ENCODE assay signal across 8 cellular contexts in the genomic region with DNA sequence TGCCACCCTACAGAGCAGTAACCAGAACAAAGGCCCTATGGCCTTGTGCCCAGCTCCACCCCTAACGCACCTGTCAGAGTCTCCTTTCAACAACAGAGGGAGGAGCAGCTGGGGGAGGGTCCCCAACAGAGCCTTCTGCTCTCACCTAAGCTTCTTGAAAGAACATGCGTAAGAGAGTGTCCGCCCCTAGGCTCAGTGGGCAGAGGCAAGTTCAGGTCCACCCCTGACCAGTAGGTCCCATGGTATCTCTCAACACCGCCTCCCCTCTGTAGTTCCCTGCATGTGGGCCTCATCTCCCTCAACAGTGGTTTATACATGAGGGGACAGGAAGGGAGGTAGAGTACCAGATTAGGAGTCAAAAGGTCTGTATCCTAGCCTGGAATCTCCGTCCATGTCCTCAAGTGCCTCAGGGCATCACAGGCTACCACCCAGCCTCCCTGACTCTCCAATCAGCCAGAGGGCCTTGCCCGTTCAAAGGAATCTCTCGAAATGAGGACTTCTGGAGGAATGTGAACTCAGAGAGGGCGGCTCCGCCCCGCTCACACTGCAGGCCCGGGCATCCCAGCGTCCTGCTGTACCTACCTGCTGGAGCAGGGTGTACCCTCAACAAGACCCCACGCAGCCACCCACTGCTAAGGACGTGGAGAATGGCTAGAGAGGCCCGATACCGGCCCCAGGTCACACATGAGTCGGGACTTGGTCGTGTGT. TPM values are rescaled to one million over a fixed set of nuclear protein-coding genes. Genes with fewer than 3 reads are reported as not detected.
DNase-seq lines count a peak whose midpoint lies in the region; ATAC-seq, FAIRE-seq and TF ChIP-seq lines count a peak whose summit lies in the region.

No MANE protein-coding gene starts in this region.

- peaks cover 0 to 3% of the 10 kb centered on the region in 2 experiments for H4K20me1 ChIP-seq in H1 (replicated peaks in 1 of 2; ENCODE audit: control insufficient read depth in 1 of 2, insufficient read depth in 2 of 2, low read length in 2 of 2)

- peak; percentile 68 for DNase-seq in AG08396 (ENCODE audit: low spot score)
- peak; percentile 28 for DNase-seq in HS-5 (ENCODE audit: low read depth)
- no peak for DNase-seq in RWPE2 (ENCODE audit: low spot score)
- DNase-seq in H1 (ENCODE audit: low read depth in 1 of 2, low spot score in 2 of 2): peak; percentile 46 to 71
- no peak for DNase-seq in HEK293T (ENCODE audit: extremely low spot score)

- H3K9ac ChIP-seq in H1 (replicated peaks in 1 of 4; ENCODE audit: extremely low read depth in 1 of 4, low read depth in 3 of 4, low read length in 3 of 4): peak overlapping the region; percentile 48 to 66 (median 62)

- H3K9me3 ChIP-seq in RWPE2 (ENCODE audit: severe bottlenecking) (no peaks in the 10 kb centered on the region), H1 (ENCODE audit: insufficient read depth in 2 of 2, low read depth in 1 of 2, low read length in 1 of 2) (no peaks in the 10 kb centered on the region), muscle layer of duodenum (ENCODE audit: control insufficient read depth in 1 of 2, low read length in 2 of 2) (no peaks in the 10 kb centered on the region)

- no peak overlapping the region for H2BK120ac ChIP-seq in H1 (replicated peaks; ENCODE audit: low read depth, low read length)

- no peak overlapping the region for H2BK12ac ChIP-seq in H1 (ENCODE audit: low read depth, low read length)

- H2AK5ac ChIP-seq in H1 (ENCODE audit: low read depth, low read length): no peak overlapping the region

- FAIRE-seq in H1 (lab: Jason Lieb, UNC): no peak

- no peak overlapping the region for H4K91ac ChIP-seq in H1 (replicated peaks; ENCODE audit: insufficient read length, low read length)

- H3K56ac ChIP-seq in H1 (replicated peaks; ENCODE audit: insufficient read length, low read depth, low read length): peak overlapping the region; percentile 75

- WGBS in H1 (ENCODE audit: extremely low coverage in 1 of 2, insufficient coverage in 1 of 2, insufficient read length in 1 of 2, insufficient replicate concordance in 2 of 2, low coverage in 1 of 2, low lambda C conversion rate in 2 of 2, missing lambda C conversion rate in 1 of 2), 2 experiments: 6% methylated on average over 18 of the region's 18 CpGs; no CpG with 5 or more reads in 1 of the 2 experiments

- ATAC-seq in GM18498 (IDR thresholded peaks at IDR 0.05; ENCODE audit: unreplicated experiment): peak; percentile 4
- ATAC-seq in RWPE2 (ENCODE audit: low read depth): peak; percentile 47
- ATAC-seq in GM18519 (IDR thresholded peaks at IDR 0.05; ENCODE audit: low FRiP score, unreplicated experiment): no peak

- POLR2A ChIA-PET in H1 (lab: Charles Lee; ENCODE audit: partially characterized antibody): interaction anchor here (0.7 to 3.7 kb wide), 16 partner anchors 9 to 204 kb away, joined by 3 to 22 read pairs (median 5); a partner anchor contains a TSS
- POLR2A ChIA-PET in HEK293T (lab: Yijun Ruan, JAX): interaction anchor here (0.8 to 2.1 kb wide), 12 partner anchors 11 to 194 kb away, joined by 3 to 17 read pairs (median 7); a partner anchor contains a TSS

- no peak overlapping the region for H3K23ac ChIP-seq in H1 (ENCODE audit: insufficient read length)

- H3K4ac ChIP-seq in H1 (replicated peaks; ENCODE audit: insufficient read length, low read depth, low read length): peak overlapping the region; percentile 59

- H3K14ac ChIP-seq in H1 (ENCODE audit: insufficient read length): no peak overlapping the region

- H4K5ac ChIP-seq in H1 (ENCODE audit: insufficient read length, low read depth, low read length): peak overlapping the region; percentile 55

- peaks cover 15% of the 10 kb centered on the region for H3K36me3 ChIP-seq in RWPE2 (ENCODE audit: low read depth)
- H3K36me3 ChIP-seq in H1 (ENCODE audit: control insufficient read depth in 2 of 4, insufficient read depth in 4 of 4, low read length in 3 of 4): peaks cover 6 to 15% (median 12%) of the 10 kb centered on the region in 4 experiments
- H3K36me3 ChIP-seq in muscle layer of duodenum (ENCODE audit: control insufficient read depth in 1 of 2, insufficient read depth in 2 of 2, low read length in 2 of 2): no peaks in the 10 kb centered on the region

- H3K27ac ChIP-seq in RWPE2 (ENCODE audit: poor library complexity, severe bottlenecking) (peak overlapping the region; percentile 65), H1 (ENCODE audit: low read depth, low read length) (0 out of 2 replicates have a peak overlapping the region, but pooled peaks have one; percentile 53), muscle layer of duodenum (ENCODE audit: low read length) (no peak overlapping the region)

- no peak for TF ChIP-seq RAD21 in H1 (IDR thresholded peaks at IDR 0.05 in 1 of 2, conservative IDR thresholded peaks at IDR 0.05 in 1 of 2; ENCODE audit: low read depth in 2 of 2, low read length in 2 of 2)

- no peak overlapping the region for H2BK20ac ChIP-seq in H1 (ENCODE audit: low read length)

- H2BK5ac ChIP-seq in H1 (ENCODE audit: low read depth, low read length): peak overlapping the region; percentile 72

- no peaks in the 10 kb centered on the region for H3K79me1 ChIP-seq in H1 (ENCODE audit: low read depth, low read length)

- TF ChIP-seq POLR2A in H1 (IDR thresholded peaks at IDR 0.05; ENCODE audit: control extremely low read depth in 1 of 2, low read depth in 2 of 2, low read length in 2 of 2): 0 out of 3 replicates have a peak, but pooled peaks of 1 of the 2 experiments have one; percentile 10

- H3K27me3 ChIP-seq in RWPE2 (ENCODE audit: insufficient read depth, poor library complexity, severe bottlenecking): no peaks in the 10 kb centered on the region
- no peaks in the 10 kb centered on the region for H3K27me3 ChIP-seq in H1 (replicated peaks in 1 of 4; ENCODE audit: control insufficient read depth in 3 of 4, extremely low read depth in 1 of 4, insufficient read depth in 3 of 4, low read length in 3 of 4)
- no peaks in the 10 kb centered on the region for H3K27me3 ChIP-seq in muscle layer of duodenum (ENCODE audit: low read depth, low read length)

- no peak overlapping the region for H2AFZ ChIP-seq in H1 (ENCODE audit: low read length)

- H3K4me1 ChIP-seq in RWPE2 (ENCODE audit: insufficient read depth, poor library complexity, severe bottlenecking) (peaks cover 11% of the 10 kb centered on the region), H1 (replicated peaks in 1 of 4; ENCODE audit: control insufficient read depth in 3 of 4, insufficient read depth in 4 of 4, low read length in 3 of 4) (peaks cover 2 to 6% (median 4%) of the 10 kb centered on the region in 4 experiments; a peak in 4 of 7 replicates), muscle layer of duodenum (ENCODE audit: control insufficient read depth in 1 of 2, insufficient read depth in 2 of 2, low read length in 2 of 2) (peaks cover 5 to 8% of the 10 kb centered on the region in 2 donors)

- H3K4me3 ChIP-seq in RWPE2 (ENCODE audit: severe bottlenecking): peak overlapping the region; percentile 53
- H3K4me3 ChIP-seq in H1 (ENCODE audit: extremely low read depth in 1 of 4, insufficient read depth in 2 of 4, low read depth in 3 of 4, low read length in 4 of 4): peak overlapping the region; percentile 79 to 90 (median 86)
- H3K4me3 ChIP-seq in muscle layer of duodenum (ENCODE audit: low read depth in 1 of 2, low read length in 2 of 2): peak overlapping the region; percentile 67 to 72

- peaks cover 6% of the 10 kb centered on the region; the same call in 1 of the 2 replicates for H3K23me2 ChIP-seq in H1 (ENCODE audit: low read depth, low read length)

- no peak for TF ChIP-seq EP300 in H1 (IDR thresholded peaks at IDR 0.05; ENCODE audit: borderline replicate concordance in 1 of 2, low read depth in 2 of 2, low read length in 2 of 2)

- no peak for TF ChIP-seq CTCF in RWPE2 (IDR thresholded peaks at IDR 0.05; ENCODE audit: poor library complexity, severe bottlenecking)
- no peak for TF ChIP-seq CTCF in H1 (IDR thresholded peaks at IDR 0.05; ENCODE audit: control extremely low read depth in 1 of 3, insufficient read depth in 1 of 3, low read depth in 1 of 3, low read length in 3 of 3)

- CTCF ChIA-PET in H1 (lab: Charles Lee; ENCODE audit: partially characterized antibody): interaction anchor here (0.6 to 2.1 kb wide), 7 partner anchors 9 to 151 kb away, joined by 3 to 9 read pairs (median 3); no protein-coding TSS in a partner anchor
- CTCF ChIA-PET in HEK293T (lab: Yijun Ruan, JAX): interaction anchor here (0.7 kb wide), 1 partner anchor 231 kb away, joined by 4 read pairs; no protein-coding TSS in a partner anchor

- peak overlapping the region; percentile 73 to 92 for H3K4me2 ChIP-seq in H1 (ENCODE audit: insufficient read depth in 1 of 2, low read depth in 2 of 2, low read length in 2 of 2)

- no peak overlapping the region for H2BK15ac ChIP-seq in H1 (ENCODE audit: low read length)

- H3K18ac ChIP-seq in H1 (ENCODE audit: extremely low read depth, low read length): peak overlapping the region; percentile 5; the same call in 1 of the 2 replicates

- H3K79me2 ChIP-seq in H1 (ENCODE audit: control insufficient read depth in 1 of 2, insufficient read depth in 2 of 2, low read length in 2 of 2): peaks cover 0 to 17% of the 10 kb centered on the region in 2 experiments; a peak in 2 of 4 replicates

- peak overlapping the region; percentile 68; the same call in 1 of the 2 replicates for H4K8ac ChIP-seq in H1 (ENCODE audit: extremely low read depth, insufficient read depth, low read length)

TF ChIP-seq in HEK293T, 16 proteins besides CTCF, POLR2A, EP300 and RAD21 (continues in another document):
- TF ChIP-seq LEF1 (IDR thresholded peaks at IDR 0.05; ENCODE audit: borderline replicate concordance) (no peak), CTBP1 (IDR thresholded peaks at IDR 0.05; ENCODE audit: borderline replicate concordance) (no peak)

RNA-seq across cellular contexts. Expression of a gene that starts 0.7 kb away (rescaled TPM):
- 35.7 and 39.2 TPM in 2 replicates for total RNA-seq in H1 (2021; fragmentation: NEBNext Ultra II Directional; extraction: Animal tissue kit (Norgen Biotek cat#: 25700))
- 35.7 and 44.9 TPM in 2 replicates for polyA plus RNA-seq in H1 (2011; rRNA removed)
- 44.8 TPM for polyA plus RNA-seq in H1 (2011; cell fraction: cytosol; rRNA removed)
- 74.4 TPM for polyA plus RNA-seq in H1 (2011; cell fraction: nucleus; rRNA removed)
- 31.0 to 42.0 TPM (median 39.4 TPM) in 4 replicates for polyA plus RNA-seq in H1 (2012, experiment 1 of 2)
- polyA plus RNA-seq in H1 (2012, experiment 2 of 2): 47.6 TPM
- polyA plus RNA-seq in H1 (2013, experiment 1 of 2): 18.4 TPM
- polyA plus RNA-seq in H1 (2013, experiment 2 of 2): 19.2 TPM
- 67.4 and 73.9 TPM in 2 replicates for polyA minus RNA-seq in H1 (2011; rRNA and poly(A)+ RNA removed)
- polyA minus RNA-seq in H1 (2011; cell fraction: cytosol; rRNA and poly(A)+ RNA removed): 26.2 TPM
- polyA minus RNA-seq in H1 (2011; cell fraction: nucleus; rRNA and poly(A)+ RNA removed): 40.2 TPM

RNA-seq across cellular contexts. Expression of a gene that starts 44.4 kb away (rescaled TPM):
- 45.2 and 45.9 TPM in 2 replicates for total RNA-seq in H1 (2021; fragmentation: NEBNext Ultra II Directional; extraction: Animal tissue kit (Norgen Biotek cat#: 25700))
- polyA plus RNA-seq in H1 (2011; rRNA removed): 84.4 and 87.7 TPM in 2 replicates
- polyA plus RNA-seq in H1 (2011; cell fraction: cytosol; rRNA removed): 64.0 TPM
- 66.4 TPM for polyA plus RNA-seq in H1 (2011; cell fraction: nucleus; rRNA removed)
- polyA plus RNA-seq in H1 (2012, experiment 1 of 2): 57.7 to 63.5 TPM (median 60.7 TPM) in 4 replicates
- polyA plus RNA-seq in H1 (2012, experiment 2 of 2): 49.0 TPM
- polyA plus RNA-seq in H1 (2013, experiment 1 of 2): 34.1 TPM
- polyA plus RNA-seq in H1 (2013, experiment 2 of 2): 31.3 TPM
- 57.3 and 64.7 TPM in 2 replicates for polyA minus RNA-seq in H1 (2011; rRNA and poly(A)+ RNA removed)
- 30.9 TPM for polyA minus RNA-seq in H1 (2011; cell fraction: cytosol; rRNA and poly(A)+ RNA removed)
- polyA minus RNA-seq in H1 (2011; cell fraction: nucleus; rRNA and poly(A)+ RNA removed): 24.2 TPM

Comparison
In these comparisons a context has a peak if more than half of its experiments do, and no peak if none do; other contexts are left out.
1. DNase-seq: peak in AG08396 (single experiment), HS-5 (single experiment) and H1 (2 of 2); none in RWPE2 (single experiment) and HEK293T (single experiment).
2. Peak in every context shown above with its lines, with median percentiles within 50 percentile points of each other: H3K4me3 ChIP-seq.